Comparison of ENCODE assay signal across 12 cellular contexts in the genomic region with DNA sequence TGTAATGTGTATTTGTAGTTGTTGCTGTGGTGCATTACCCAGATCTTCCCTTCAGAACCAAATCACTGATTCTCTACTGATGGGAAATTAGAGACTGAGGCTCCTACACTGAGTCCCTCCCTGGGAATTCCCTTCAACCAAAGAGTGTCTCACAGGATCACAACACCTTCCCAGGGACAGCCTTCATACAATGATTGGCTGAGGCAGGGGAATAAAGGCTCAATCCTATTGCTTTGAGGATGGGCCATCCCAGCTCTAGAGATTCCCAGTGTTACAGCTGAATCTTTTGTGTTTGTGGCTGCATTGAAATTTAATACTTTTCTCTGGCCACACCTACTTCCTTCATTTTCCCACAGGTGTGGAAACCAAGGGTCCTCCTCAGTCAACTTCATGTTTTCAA.
DNase-seq lines count a peak whose midpoint lies in the region; ATAC-seq and TF ChIP-seq lines count a peak whose summit lies in the region.
"Had no signal": no experiment of that assay in that cellular context is flagged by ENCODE, and none has a peak within 500 bp of the region (broad histone marks: within the 10 kb centered on the region; RNA-seq: fewer than 3 reads in every experiment).

No MANE protein-coding gene starts in this region.

- ATAC-seq in WTC11: peak; percentile 95
- ATAC-seq in GM19328 (IDR thresholded peaks at IDR 0.05; ENCODE audit: unreplicated experiment): no peak
- no peak for ATAC-seq in GM19455 (IDR thresholded peaks at IDR 0.05; ENCODE audit: unreplicated experiment)
- no peak for ATAC-seq in HG02870 (IDR thresholded peaks at IDR 0.05; ENCODE audit: unreplicated experiment)

- H3K27ac ChIP-seq in neural progenitor cell: no peak overlapping the region
- H3K27ac ChIP-seq: C4-2B, KMS-11 had no signal

- H3K9me3 ChIP-seq in neural progenitor cell (ENCODE audit: low read depth): no peaks in the 10 kb centered on the region
- H3K9me3 ChIP-seq: Caco-2 had no signal

- no peaks in the 10 kb centered on the region for H3K27me3 ChIP-seq in H7 (ENCODE audit: control insufficient read depth, insufficient read depth, low read length)
- no peaks in the 10 kb centered on the region for H3K27me3 ChIP-seq in neural progenitor cell

- POLR2A ChIA-PET in WTC11 (lab: Charles Lee): no interaction called here

- no peaks in the 10 kb centered on the region for H3K36me3 ChIP-seq in H7 (replicated peaks; ENCODE audit: control insufficient read depth, insufficient read depth, low read length)
- H3K36me3 ChIP-seq in neural progenitor cell: no peaks in the 10 kb centered on the region

- no peak overlapping the region for H3K9ac ChIP-seq in neural progenitor cell
- H3K9ac ChIP-seq: KMS-11 had no signal

- no peaks in the 10 kb centered on the region for H3K79me2 ChIP-seq in neural progenitor cell (ENCODE audit: low read depth)

- TF ChIP-seq CTCF in WTC11 (IDR thresholded peaks at IDR 0.05) (no peak), neural progenitor cell (IDR thresholded peaks at IDR 0.05) (no peak)

- CTCF ChIA-PET in WTC11 (lab: Charles Lee): interaction anchor here (1.6 kb wide), 1 partner anchor 165 kb away, joined by 4 read pairs; no protein-coding TSS in a partner anchor

- H4K20me1 ChIP-seq in neural progenitor cell (ENCODE audit: low read depth): no peaks in the 10 kb centered on the region

- H3K36me3 Mint-ChIP-seq in WTC11 (no peaks in the 10 kb centered on the region), neural progenitor cell (no peaks in the 10 kb centered on the region)

- H3K4me1 Mint-ChIP-seq in WTC11 (peaks cover 12% of the 10 kb centered on the region), neural progenitor cell (no peaks in the 10 kb centered on the region)

- H3K4me1 ChIP-seq in neural progenitor cell: peaks cover 20% of the 10 kb centered on the region
- H3K4me1 ChIP-seq: Caco-2 had no signal

- H3K9me3 Mint-ChIP-seq in WTC11: no peaks in the 10 kb centered on the region
- peaks cover 3% of the 10 kb centered on the region for H3K9me3 Mint-ChIP-seq in neural progenitor cell
- H3K9me3 Mint-ChIP-seq: CD4-positive, alpha-beta T cell had no signal

- DNase-seq in H7 (peak; percentile 4), WTC11 (ENCODE audit: low spot score) (no peak), iPS DF 19.7 (ENCODE audit: low read depth, low spot score) (peak; percentile 9), neural progenitor cell (ENCODE audit: low spot score) (peak; percentile 30)
- DNase-seq: ACHN; Caco-2; CD4-positive, alpha-beta T cell had no signal

- H3F3A ChIP-seq in neural progenitor cell (ENCODE audit: low read depth): no peaks in the 10 kb centered on the region

- 0 out of 2 replicates have a peak overlapping the region, but pooled peaks have one; percentile 37 for H3K27ac Mint-ChIP-seq in WTC11
- no peak overlapping the region for H3K27ac Mint-ChIP-seq in neural progenitor cell
- H3K27ac Mint-ChIP-seq: CD4-positive, alpha-beta T cell had no signal

- H3K4me3 ChIP-seq in H7 (ENCODE audit: insufficient read depth, low read depth, low read length): no peak overlapping the region
- no peak overlapping the region for H3K4me3 ChIP-seq in neural progenitor cell

- peak overlapping the region; percentile 3 for H3K4me2 ChIP-seq in neural progenitor cell
- H3K4me2 ChIP-seq: KMS-11 had no signal

- H2AFZ ChIP-seq in neural progenitor cell (replicated peaks): peak overlapping the region; percentile 7

- H3K4me3 Mint-ChIP-seq in WTC11 (no peak overlapping the region), neural progenitor cell (no peak overlapping the region)
- H3K4me3 Mint-ChIP-seq: CD4-positive, alpha-beta T cell had no signal

- H3K27me3 Mint-ChIP-seq in WTC11 (ENCODE audit: low read depth) (no peaks in the 10 kb centered on the region), neural progenitor cell (ENCODE audit: insufficient read depth, low read depth) (peaks cover 7% of the 10 kb centered on the region)

TF ChIP-seq in WTC11, 78 proteins besides CTCF, POLR2A, EP300 and RAD21 (continues in another document):
- TF ChIP-seq OVOL2 (CRISPR knock-in tag; IDR thresholded peaks at IDR 0.05; ENCODE audit: borderline replicate concordance) (no peak), ZNF317 (CRISPR knock-in tag; IDR thresholded peaks at IDR 0.05; ENCODE audit: borderline replicate concordance, low read depth) (no peak), USF1 (CRISPR knock-in tag; IDR thresholded peaks at IDR 0.05) (no peak), PRRX2 (CRISPR knock-in tag; IDR thresholded peaks at IDR 0.05) (no peak), MXD4 (CRISPR knock-in tag; IDR thresholded peaks at IDR 0.05; ENCODE audit: borderline replicate concordance) (no peak), RORB (CRISPR knock-in tag; IDR thresholded peaks at IDR 0.05) (no peak), ZNF396 (CRISPR knock-in tag; IDR thresholded peaks at IDR 0.05; ENCODE audit: borderline replicate concordance) (no peak), AR (CRISPR knock-in tag; IDR thresholded peaks at IDR 0.05) (no peak), GABPB1 (CRISPR knock-in tag; IDR thresholded peaks at IDR 0.05) (no peak)
- TF ChIP-seq, protein P1, sequence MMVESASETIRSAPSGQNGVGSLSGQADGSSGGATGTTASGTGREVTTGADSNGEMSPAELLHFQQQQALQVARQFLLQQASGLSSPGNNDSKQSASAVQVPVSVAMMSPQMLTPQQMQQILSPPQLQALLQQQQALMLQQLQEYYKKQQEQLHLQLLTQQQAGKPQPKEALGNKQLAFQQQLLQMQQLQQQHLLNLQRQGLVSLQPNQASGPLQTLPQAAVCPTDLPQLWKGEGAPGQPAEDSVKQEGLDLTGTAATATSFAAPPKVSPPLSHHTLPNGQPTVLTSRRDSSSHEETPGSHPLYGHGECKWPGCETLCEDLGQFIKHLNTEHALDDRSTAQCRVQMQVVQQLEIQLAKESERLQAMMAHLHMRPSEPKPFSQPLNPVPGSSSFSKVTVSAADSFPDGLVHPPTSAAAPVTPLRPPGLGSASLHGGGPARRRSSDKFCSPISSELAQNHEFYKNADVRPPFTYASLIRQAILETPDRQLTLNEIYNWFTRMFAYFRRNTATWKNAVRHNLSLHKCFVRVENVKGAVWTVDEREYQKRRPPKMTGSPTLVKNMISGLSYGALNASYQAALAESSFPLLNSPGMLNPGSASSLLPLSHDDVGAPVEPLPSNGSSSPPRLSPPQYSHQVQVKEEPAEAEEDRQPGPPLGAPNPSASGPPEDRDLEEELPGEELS (CRISPR knock-in tag; IDR thresholded peaks at IDR 0.05): no peak
- TF ChIP-seq, protein P2, sequence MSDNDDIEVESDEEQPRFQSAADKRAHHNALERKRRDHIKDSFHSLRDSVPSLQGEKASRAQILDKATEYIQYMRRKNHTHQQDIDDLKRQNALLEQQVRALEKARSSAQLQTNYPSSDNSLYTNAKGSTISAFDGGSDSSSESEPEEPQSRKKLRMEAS (CRISPR knock-in tag; IDR thresholded peaks at IDR 0.05): no peak
- TF ChIP-seq, protein P3, sequence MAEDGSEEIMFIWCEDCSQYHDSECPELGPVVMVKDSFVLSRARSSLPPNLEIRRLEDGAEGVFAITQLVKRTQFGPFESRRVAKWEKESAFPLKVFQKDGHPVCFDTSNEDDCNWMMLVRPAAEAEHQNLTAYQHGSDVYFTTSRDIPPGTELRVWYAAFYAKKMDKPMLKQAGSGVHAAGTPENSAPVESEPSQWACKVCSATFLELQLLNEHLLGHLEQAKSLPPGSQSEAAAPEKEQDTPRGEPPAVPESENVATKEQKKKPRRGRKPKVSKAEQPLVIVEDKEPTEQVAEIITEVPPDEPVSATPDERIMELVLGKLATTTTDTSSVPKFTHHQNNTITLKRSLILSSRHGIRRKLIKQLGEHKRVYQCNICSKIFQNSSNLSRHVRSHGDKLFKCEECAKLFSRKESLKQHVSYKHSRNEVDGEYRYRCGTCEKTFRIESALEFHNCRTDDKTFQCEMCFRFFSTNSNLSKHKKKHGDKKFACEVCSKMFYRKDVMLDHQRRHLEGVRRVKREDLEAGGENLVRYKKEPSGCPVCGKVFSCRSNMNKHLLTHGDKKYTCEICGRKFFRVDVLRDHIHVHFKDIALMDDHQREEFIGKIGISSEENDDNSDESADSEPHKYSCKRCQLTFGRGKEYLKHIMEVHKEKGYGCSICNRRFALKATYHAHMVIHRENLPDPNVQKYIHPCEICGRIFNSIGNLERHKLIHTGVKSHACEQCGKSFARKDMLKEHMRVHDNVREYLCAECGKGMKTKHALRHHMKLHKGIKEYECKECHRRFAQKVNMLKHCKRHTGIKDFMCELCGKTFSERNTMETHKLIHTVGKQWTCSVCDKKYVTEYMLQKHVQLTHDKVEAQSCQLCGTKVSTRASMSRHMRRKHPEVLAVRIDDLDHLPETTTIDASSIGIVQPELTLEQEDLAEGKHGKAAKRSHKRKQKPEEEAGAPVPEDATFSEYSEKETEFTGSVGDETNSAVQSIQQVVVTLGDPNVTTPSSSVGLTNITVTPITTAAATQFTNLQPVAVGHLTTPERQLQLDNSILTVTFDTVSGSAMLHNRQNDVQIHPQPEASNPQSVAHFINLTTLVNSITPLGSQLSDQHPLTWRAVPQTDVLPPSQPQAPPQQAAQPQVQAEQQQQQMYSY (CRISPR knock-in tag; IDR thresholded peaks at IDR 0.05): no peak
